ENCODE assay signal across 11 cellular contexts in genomic region chr12:67681145-67681778, GRCh38. TPM values are rescaled to one million over a fixed set of nuclear protein-coding genes. Genes with fewer than 3 reads are reported as not detected.
A peak's percentile ranks its signal among the peaks of the same experiment; 100 is the strongest.
DNase-seq lines count a peak whose midpoint lies in the region; FAIRE-seq lines count a peak whose summit lies in the region.
"Had no signal": no experiment of that assay in that cellular context is flagged by ENCODE, and none has a peak within 500 bp of the region (broad histone marks: within the 10 kb centered on the region; RNA-seq: fewer than 3 reads in every experiment).

No MANE protein-coding gene starts in this region.

- DNase-seq in NCI-H226 (peak; percentile 95), epidermal melanocyte (ENCODE audit: insufficient read length, low spot score) (peak; percentile 54), lung microvascular endothelial cell (ENCODE audit: low read depth in 2 of 2) (peak; percentile 52 to 87), urothelium cell line (ENCODE audit: low spot score) (peak; percentile 55), NCI-H526 (lab: John Stamatoyannopoulos, UW) (no peak), medulla oblongata (ENCODE audit: extremely low spot score) (no peak), LoVo (ENCODE audit: low spot score) (no peak), NCI-H82 (lab: John Stamatoyannopoulos, UW) (no peak)
- DNase-seq: GOT3 had no signal

- no peak for FAIRE-seq in urothelium cell line (lab: Jason Lieb, UNC)
- FAIRE-seq: colon, GM12878 had no signal

RNA-seq across cellular contexts. Expression of gene DYRK2, which starts 32.7 kb away (rescaled TPM):
- total RNA-seq in lung microvascular endothelial cell, result 4.4 and 4.6 TPM in 2 replicates

Comparison
In these comparisons a context has a peak if more than half of its experiments do, and no peak if none do; other contexts are left out.
1. DNase-seq: peak in NCI-H226 (single experiment), epidermal melanocyte (single experiment), lung microvascular endothelial cell (2 of 2) and urothelium cell line (single experiment); none in NCI-H526 (0 of 2), medulla oblongata (single experiment), LoVo (single experiment) and NCI-H82 (single experiment).